In genomic region chr17:10845388-10845751, GRCh38 we compare ENCODE assay signal across 10 cellular contexts. TPM values are rescaled to one million over a fixed set of nuclear protein-coding genes. Genes with fewer than 3 reads are reported as not detected.
A peak's percentile ranks its signal among the peaks of the same experiment; 100 is the strongest.
DNase-seq lines count a peak whose midpoint lies in the region; ATAC-seq and TF ChIP-seq lines count a peak whose summit lies in the region.
"Had no signal": no experiment of that assay in that cellular context is flagged by ENCODE, and none has a peak within 500 bp of the region (broad histone marks: within the 10 kb centered on the region; RNA-seq: fewer than 3 reads in every experiment).

No MANE protein-coding gene starts in this region.

- no peak overlapping the region for H3K27ac ChIP-seq in CD4-positive, alpha-beta T cell (ENCODE audit: low read depth, low read length)
- H3K27ac ChIP-seq in dorsolateral prefrontal cortex (no peak overlapping the region), neural progenitor cell (no peak overlapping the region)

- H3K27me3 Mint-ChIP-seq in CD4-positive, alpha-beta T cell, result no peaks in the 10 kb centered on the region
- peaks cover 9% of the 10 kb centered on the region for H3K27me3 Mint-ChIP-seq in IgD-negative memory B cell
- peaks cover 25% of the 10 kb centered on the region for H3K27me3 Mint-ChIP-seq in neural progenitor cell (ENCODE audit: insufficient read depth, low read depth)

- H3K79me2 ChIP-seq in neural progenitor cell (ENCODE audit: low read depth), result no peaks in the 10 kb centered on the region

- no peak overlapping the region for H2AFZ ChIP-seq in neural progenitor cell (replicated peaks)

- ATAC-seq in CD4-positive, alpha-beta T cell (ENCODE audit: poor library complexity), result no peak
- no peak for ATAC-seq in HG03520 (IDR thresholded peaks at IDR 0.05; ENCODE audit: unreplicated experiment)

- no peaks in the 10 kb centered on the region for H3K9me3 Mint-ChIP-seq in CD4-positive, alpha-beta T cell
- H3K9me3 Mint-ChIP-seq in IgD-negative memory B cell (peaks cover 0 to 2% (median 0%) of the 10 kb centered on the region in 3 donors), neural progenitor cell (peaks cover 14% of the 10 kb centered on the region)

- DNase-seq in CD4-positive, alpha-beta T cell, result no peak
- no peak for DNase-seq in dorsolateral prefrontal cortex
- no peak for DNase-seq in neural progenitor cell (ENCODE audit: low spot score)
- DNase-seq in T-helper 9 cell, result no peak
- DNase-seq in activated CD8-positive, alpha-beta memory T cell treated with anti-CD3 and anti-CD28 coated beads, Interleukin-2, amount 50 U/mL, for 48 hours, result no peak
- no peak for DNase-seq in activated CD4-positive, alpha-beta T cell treated with anti-CD3 and anti-CD28 coated beads for 1 hour

- peak; percentile 8 for TF ChIP-seq CTCF in CD4-positive, alpha-beta T cell (IDR thresholded peaks at IDR 0.05)
- TF ChIP-seq CTCF in dorsolateral prefrontal cortex (IDR thresholded peaks at IDR 0.05 in 54 of 56, conservative IDR thresholded peaks at IDR 0.05 in 2 of 56; ENCODE audit: low read depth in 1 of 56, partially characterized antibody in 56 of 56) (peak in 1 of 56 donors; percentile 2), neural progenitor cell (IDR thresholded peaks at IDR 0.05) (no peak)

- CTCF ChIA-PET in CD4-positive, alpha-beta T cell (lab: Charles Lee), result interaction anchor here (0.7 to 1.4 kb wide), 3 partner anchors 108 to 206 kb away, joined by 3 to 10 read pairs (median 9); no protein-coding TSS in a partner anchor

- H3F3A ChIP-seq in neural progenitor cell (ENCODE audit: low read depth), result no peaks in the 10 kb centered on the region

- no peaks in the 10 kb centered on the region for H3K27me3 ChIP-seq in CD4-positive, alpha-beta T cell (ENCODE audit: control insufficient read depth, insufficient read depth, low read length)
- H3K27me3 ChIP-seq in dorsolateral prefrontal cortex, result no peaks in the 10 kb centered on the region
- peaks cover 21% of the 10 kb centered on the region for H3K27me3 ChIP-seq in neural progenitor cell

- no peak overlapping the region for H3K9ac ChIP-seq in neural progenitor cell

- intact Hi-C loops in CD4-positive, alpha-beta T cell (cut with DNase I, micrococcal nuclease), result loop anchor here (1.0 kb wide), 2 partner anchors 108 to 199 kb away; no protein-coding TSS in a partner anchor
- intact Hi-C loops in dorsolateral prefrontal cortex (cut with DNase I), result loop anchor here (2.0 to 10.0 kb wide), 4 partner anchors 109 to 201 kb away; no protein-coding TSS in a partner anchor

- no peaks in the 10 kb centered on the region for H3K36me3 ChIP-seq in neural progenitor cell

- H4K20me1 ChIP-seq in neural progenitor cell (ENCODE audit: low read depth), result peaks cover 7% of the 10 kb centered on the region

- H3K4me3 ChIP-seq in dorsolateral prefrontal cortex (peak overlapping the region in 38 of 59 donors; percentile 21 to 65 (median 52)), neural progenitor cell (peak overlapping the region; percentile 46)

- H3K4me1 Mint-ChIP-seq in CD4-positive, alpha-beta T cell (ENCODE audit: low read depth), result peaks cover 10% of the 10 kb centered on the region
- H3K4me1 Mint-ChIP-seq in IgD-negative memory B cell (peaks cover 0 to 7% (median 5%) of the 10 kb centered on the region in 3 donors), neural progenitor cell (peaks cover 20% of the 10 kb centered on the region)

- H3K4me1 ChIP-seq in neural progenitor cell, result no peaks in the 10 kb centered on the region

- no peaks in the 10 kb centered on the region for H3K9me3 ChIP-seq in CD4-positive, alpha-beta T cell (ENCODE audit: control insufficient read depth, low read length)
- H3K9me3 ChIP-seq in neural progenitor cell (ENCODE audit: low read depth), result no peaks in the 10 kb centered on the region

- H3K4me3 Mint-ChIP-seq in CD4-positive, alpha-beta T cell, result peak overlapping the region; percentile 70
- H3K4me3 Mint-ChIP-seq in IgD-negative memory B cell (peak overlapping the region in 3 of 4 donors; percentile 39 to 94 (median 93)), neural progenitor cell (peak overlapping the region; percentile 87)

- no peaks in the 10 kb centered on the region for H3K36me3 Mint-ChIP-seq in CD4-positive, alpha-beta T cell (ENCODE audit: low read depth)
- H3K36me3 Mint-ChIP-seq in IgD-negative memory B cell (no peaks in the 10 kb centered on the region), neural progenitor cell (no peaks in the 10 kb centered on the region)

- H3K4me2 ChIP-seq in neural progenitor cell, result peak overlapping the region; percentile 80

- POLR2A ChIA-PET in CD4-positive, alpha-beta T cell (lab: Charles Lee), result interaction anchor here (0.9 to 1.4 kb wide), 3 partner anchors 149 to 1152 kb away, joined by 4 to 6 read pairs (median 5); partner anchors contain the start of gene ZNF18

- H3K27ac Mint-ChIP-seq in CD4-positive, alpha-beta T cell, result no peak overlapping the region
- H3K27ac Mint-ChIP-seq in IgD-negative memory B cell (no peak overlapping the region), neural progenitor cell (no peak overlapping the region)

RNA-seq across cellular contexts. Expression of gene PIRT, which starts 7.5 kb away (rescaled TPM):
- total RNA-seq in CD4-positive, alpha-beta T cell, result not detected
- not detected for polyA plus RNA-seq in IgD-negative memory B cell
- total RNA-seq in dorsolateral prefrontal cortex, result 10 to 100 TPM in 7 of 120 experiments, 1 to 10 TPM in 103, under 1 TPM in 10; 0.49 to 28.7 (median 2.5) TPM
- not detected in 2 replicates for total RNA-seq in neural progenitor cell (ENCODE audit: low replicate concordance)
- total RNA-seq: fibroblast of lung, lung microvascular endothelial cell had no signal
- polyA plus RNA-seq: fibroblast of lung had no signal

RNA-seq across cellular contexts. Expression of gene TMEM238L, which starts 41.5 kb away (rescaled TPM):
- total RNA-seq in CD4-positive, alpha-beta T cell, result not detected
- polyA plus RNA-seq in IgD-negative memory B cell, result not detected
- total RNA-seq in dorsolateral prefrontal cortex (1 to 10 TPM in 8 of 120 experiments, under 1 TPM in 15, not detected in 97; 0.30 to 7.8 (median 0.77) TPM), neural progenitor cell (ENCODE audit: low replicate concordance) (not detected in 2 replicates)
- total RNA-seq: fibroblast of lung, lung microvascular endothelial cell had no signal
- polyA plus RNA-seq: fibroblast of lung had no signal
